Comparison of ENCODE assay signal across 16 cellular contexts in genomic region chr1:232413674-232414073, GRCh38.
DNase-seq lines count a peak whose midpoint lies in the region; ATAC-seq and TF ChIP-seq lines count a peak whose summit lies in the region.
"Had no signal": no experiment of that assay in that cellular context is flagged by ENCODE, and none has a peak within 500 bp of the region (broad histone marks: within the 10 kb centered on the region; RNA-seq: fewer than 3 reads in every experiment).

No MANE protein-coding gene starts in this region.

- peaks cover 9% of the 10 kb centered on the region for H3K9me3 Mint-ChIP-seq in endodermal cell
- no peaks in the 10 kb centered on the region for H3K9me3 Mint-ChIP-seq in stimulated activated effector memory CD8-positive, alpha-beta T cell treated with anti-CD3 and anti-CD28 coated beads, Interleukin-12 subunit alpha, Interleukin-12 subunit beta, amount 100 ng/mL, for 72 hours

- POLR2A ChIA-PET in SK-N-SH (lab: Yijun Ruan, JAX): no interaction called here

- no peak overlapping the region for H4K12ac ChIP-seq in trophoblast cell (ENCODE audit: low read depth, low read length)

- H2AFZ ChIP-seq in SK-N-SH (ENCODE audit: low read depth) (no peak overlapping the region), trophoblast cell (ENCODE audit: insufficient read depth, low read length, poor library complexity) (no peak overlapping the region)

- no peaks in the 10 kb centered on the region for H3K27me3 ChIP-seq in SK-N-SH (ENCODE audit: insufficient read depth)
- H3K27me3 ChIP-seq in endodermal cell (ENCODE audit: control insufficient read depth, insufficient read depth, low read length, poor library complexity, severe bottlenecking): no peaks in the 10 kb centered on the region
- no peaks in the 10 kb centered on the region for H3K27me3 ChIP-seq in trophoblast cell (ENCODE audit: insufficient read depth, low read length)
- H3K27me3 ChIP-seq: BLaER1 treated with 17β-estradiol and CSF1 and Interleukin-3, amounts not matched to agents 10 nM and 100 nM had no signal

- no peaks in the 10 kb centered on the region for H4K20me1 ChIP-seq in SK-N-SH (ENCODE audit: insufficient read depth)
- H4K20me1 ChIP-seq: BLaER1 treated with 17β-estradiol and CSF1 and Interleukin-3, amounts not matched to agents 10 nM and 100 nM had no signal

- TF ChIP-seq CTCF in SK-N-SH (IDR thresholded peaks at IDR 0.05) (no peak), endodermal cell (conservative IDR thresholded peaks at IDR 0.05) (no peak)

- H3F3A ChIP-seq in SK-N-SH (replicated peaks; ENCODE audit: insufficient read depth): no peaks in the 10 kb centered on the region

- H3K4me2 ChIP-seq in SK-N-SH (no peak overlapping the region), trophoblast cell (ENCODE audit: low read length) (peak overlapping the region; percentile 12)

- no peak overlapping the region for H2AK5ac ChIP-seq in trophoblast cell (ENCODE audit: low read length)

- no peak overlapping the region for H4K8ac ChIP-seq in trophoblast cell (ENCODE audit: low read depth, low read length)

- no peak overlapping the region for H2BK120ac ChIP-seq in trophoblast cell (ENCODE audit: insufficient read depth, low read length, poor library complexity)

- peaks cover 16% of the 10 kb centered on the region for H3K4me1 Mint-ChIP-seq in endodermal cell
- H3K4me1 Mint-ChIP-seq in stimulated activated effector memory CD8-positive, alpha-beta T cell treated with anti-CD3 and anti-CD28 coated beads, Interleukin-12 subunit alpha, Interleukin-12 subunit beta, amount 100 ng/mL, for 72 hours: no peaks in the 10 kb centered on the region
- H3K4me1 Mint-ChIP-seq: H9 had no signal

- no peak for TF ChIP-seq EP300 in SK-N-SH (IDR thresholded peaks at IDR 0.05; ENCODE audit: borderline replicate concordance in 1 of 2, low read depth in 1 of 2, low read length in 1 of 2)

- H3K9me3 ChIP-seq in SK-N-SH: no peaks in the 10 kb centered on the region
- H3K9me3 ChIP-seq in endodermal cell (ENCODE audit: control insufficient read depth, low read length): peaks cover 27% of the 10 kb centered on the region
- no peaks in the 10 kb centered on the region for H3K9me3 ChIP-seq in trophoblast cell (ENCODE audit: insufficient read depth, low read depth, low read length)

- H3K4me3 ChIP-seq in SK-N-SH (ENCODE audit: low read depth in 2 of 2, low read length in 1 of 2): no peak overlapping the region
- no peak overlapping the region for H3K4me3 ChIP-seq in endodermal cell (ENCODE audit: low read length)
- no peak overlapping the region for H3K4me3 ChIP-seq in trophoblast cell (ENCODE audit: low read depth, low read length)
- H3K4me3 ChIP-seq: BLaER1 treated with 17β-estradiol and CSF1 and Interleukin-3, amounts not matched to agents 10 nM and 100 nM had no signal

- H2BK12ac ChIP-seq in trophoblast cell (ENCODE audit: low read length): no peak overlapping the region

- peaks cover 70% of the 10 kb centered on the region for H3K36me3 Mint-ChIP-seq in endodermal cell (ENCODE audit: low read depth)
- peaks cover 16% of the 10 kb centered on the region for H3K36me3 Mint-ChIP-seq in stimulated activated effector memory CD8-positive, alpha-beta T cell treated with anti-CD3 and anti-CD28 coated beads, Interleukin-12 subunit alpha, Interleukin-12 subunit beta, amount 100 ng/mL, for 72 hours
- H3K36me3 Mint-ChIP-seq: CD4-positive, CD25-positive, alpha-beta regulatory T cell had no signal

- H3K4me1 ChIP-seq in SK-N-SH (ENCODE audit: control insufficient read depth in 1 of 2, insufficient read depth in 2 of 2, low read depth in 1 of 2, low read length in 1 of 2): peaks cover 0 to 2% of the 10 kb centered on the region in 2 experiments; a peak in 1 of 4 replicates
- no peaks in the 10 kb centered on the region for H3K4me1 ChIP-seq in endodermal cell (ENCODE audit: control insufficient read depth, insufficient read depth, low read length)
- peaks cover 13% of the 10 kb centered on the region in 2 experiments for H3K4me1 ChIP-seq in trophoblast cell (ENCODE audit: control insufficient read depth in 1 of 2, insufficient read depth in 2 of 2, low read length in 2 of 2)

- no peaks in the 10 kb centered on the region for H3K79me2 ChIP-seq in SK-N-SH (ENCODE audit: insufficient read depth)
- no peaks in the 10 kb centered on the region for H3K79me2 ChIP-seq in trophoblast cell (ENCODE audit: control insufficient read depth, insufficient read depth, low read length, poor library complexity)

- peak overlapping the region; percentile 30 for H3K4me3 Mint-ChIP-seq in endodermal cell
- no peak overlapping the region for H3K4me3 Mint-ChIP-seq in stimulated activated effector memory CD8-positive, alpha-beta T cell treated with anti-CD3 and anti-CD28 coated beads, Interleukin-12 subunit alpha, Interleukin-12 subunit beta, amount 100 ng/mL, for 72 hours
- H3K4me3 Mint-ChIP-seq: CD4-positive, CD25-positive, alpha-beta regulatory T cell; H9 had no signal

- H3K27me3 Mint-ChIP-seq in endodermal cell (ENCODE audit: insufficient read depth): no peaks in the 10 kb centered on the region
- H3K27me3 Mint-ChIP-seq: CD4-positive, CD25-positive, alpha-beta regulatory T cell had no signal

- H3K36me3 ChIP-seq in SK-N-SH (replicated peaks in 1 of 2; ENCODE audit: control insufficient read depth in 1 of 2, insufficient read depth in 2 of 2, low read length in 1 of 2) (no peaks in the 10 kb centered on the region), endodermal cell (ENCODE audit: control insufficient read depth, insufficient read depth, low read length) (peaks cover 88% of the 10 kb centered on the region), trophoblast cell (ENCODE audit: control insufficient read depth in 1 of 2, insufficient read depth in 2 of 2, low read length in 2 of 2) (peaks cover 19 to 28% of the 10 kb centered on the region in 2 experiments)

- H3K27ac ChIP-seq in SK-N-SH (ENCODE audit: low read depth in 2 of 2, low read length in 1 of 2): no peak overlapping the region
- H3K27ac ChIP-seq in endodermal cell (ENCODE audit: low read depth, low read length): no peak overlapping the region
- H3K27ac ChIP-seq in trophoblast cell (ENCODE audit: low read depth, low read length): peak overlapping the region; percentile 56
- H3K27ac ChIP-seq: 22Rv1; BLaER1 treated with 17β-estradiol and CSF1 and Interleukin-3, amounts not matched to agents 10 nM and 100 nM had no signal

- H3K4ac ChIP-seq in trophoblast cell (ENCODE audit: low read depth, low read length): no peak overlapping the region

- no peak for ATAC-seq in SK-N-SH treated with all-trans-retinoic acid at 6 μM for 48 hours
- ATAC-seq in HG03432 (IDR thresholded peaks at IDR 0.05; ENCODE audit: unreplicated experiment): no peak
- no peak for ATAC-seq in stimulated activated effector memory CD8-positive, alpha-beta T cell treated with anti-CD3 and anti-CD28 coated beads, Interleukin-12 subunit alpha, Interleukin-12 subunit beta, amount 100 ng/mL, for 72 hours
- ATAC-seq: HepG2 had no signal

- no peak for TF ChIP-seq RAD21 in SK-N-SH (IDR thresholded peaks at IDR 0.05; ENCODE audit: low read length)

- WGBS in SK-N-SH (ENCODE audit: low lambda C conversion rate): 74% methylated on average over 2 of the region's 2 CpGs
- WGBS in endodermal cell (ENCODE audit: insufficient coverage in 1 of 2, insufficient read length in 1 of 2), 2 experiments: 88 to 100% methylated on average over 2 of the region's 2 CpGs
- no CpG with 5 or more reads among the region's 2 CpGs for WGBS in trophoblast cell (ENCODE audit: extremely low coverage, insufficient coverage, insufficient read length)

- peak overlapping the region; percentile 1 for H2BK5ac ChIP-seq in trophoblast cell (ENCODE audit: low read depth, low read length, poor library complexity)

- H3K9ac ChIP-seq in SK-N-SH: no peak overlapping the region
- no peak overlapping the region for H3K9ac ChIP-seq in endodermal cell (ENCODE audit: extremely low read depth, low read length, poor library complexity, severe bottlenecking)
- no peak overlapping the region for H3K9ac ChIP-seq in trophoblast cell (ENCODE audit: low read length)
- H3K9ac ChIP-seq: BLaER1 treated with 17β-estradiol and CSF1 and Interleukin-3, amounts not matched to agents 10 nM and 100 nM had no signal

- H3K14ac ChIP-seq in trophoblast cell (ENCODE audit: low read length): no peak overlapping the region

- H3K18ac ChIP-seq in trophoblast cell (ENCODE audit: low read length): no peak overlapping the region

- H3K79me1 ChIP-seq in trophoblast cell (ENCODE audit: low read length): peaks cover 5% of the 10 kb centered on the region

- H3K27ac Mint-ChIP-seq in endodermal cell: peak overlapping the region; percentile 52
- H3K27ac Mint-ChIP-seq in stimulated activated effector memory CD8-positive, alpha-beta T cell treated with anti-CD3 and anti-CD28 coated beads, Interleukin-12 subunit alpha, Interleukin-12 subunit beta, amount 100 ng/mL, for 72 hours: no peak overlapping the region
- H3K27ac Mint-ChIP-seq: CD4-positive, CD25-positive, alpha-beta regulatory T cell; H9 had no signal

- CTCF ChIA-PET in SK-N-SH (lab: Yijun Ruan, JAX): no interaction called here

- DNase-seq in SK-N-SH: peak; percentile 28
- DNase-seq in ELF-1 (ENCODE audit: low read depth, low spot score): peak; percentile 22
- DNase-seq in endodermal cell: no peak
- DNase-seq in trophoblast cell: peak in 1 of 2 donors; percentile 41
- no peak for DNase-seq in activated CD4-positive, alpha-beta T cell treated with anti-CD3 and anti-CD28 coated beads, Interleukin-2, amount 50 U/mL, for 1 hour
- no peak for DNase-seq in stimulated activated effector memory CD8-positive, alpha-beta T cell treated with anti-CD3 and anti-CD28 coated beads, Interleukin-12 subunit alpha, Interleukin-12 subunit beta, amount 100 ng/mL, for 72 hours (ENCODE audit: low spot score in 2 of 2)
- DNase-seq: AML-193; CD4-positive, CD25-positive, alpha-beta regulatory T cell; DMS53; GOT3; H9 had no signal

- H3K23ac ChIP-seq in trophoblast cell (ENCODE audit: low read length): no peak overlapping the region

- H4K91ac ChIP-seq in trophoblast cell (ENCODE audit: low read depth, low read length): no peak overlapping the region

- no peaks in the 10 kb centered on the region for H3K9me2 ChIP-seq in SK-N-SH

TF ChIP-seq in SK-N-SH treated with all-trans-retinoic acid at 6 μM for 48 hours, 23 proteins besides CTCF, POLR2A, EP300 and RAD21 (continues in another document):
- TF ChIP-seq BACH2 (CRISPR knock-in tag; IDR thresholded peaks at IDR 0.05; ENCODE audit: borderline replicate concordance): no peak
- no peak for TF ChIP-seq GLIS3 (CRISPR knock-in tag; IDR thresholded peaks at IDR 0.05)
- TF ChIP-seq ARNTL (CRISPR knock-in tag; IDR thresholded peaks at IDR 0.05; ENCODE audit: borderline replicate concordance, low read depth): no peak
- TF ChIP-seq SNAI2 (CRISPR knock-in tag; IDR thresholded peaks at IDR 0.05): no peak

Comparison
In these comparisons a context has a peak if more than half of its experiments do, and no peak if none do; other contexts are left out.
1. DNase-seq: peak in SK-N-SH (single experiment) and ELF-1 (single experiment); none in endodermal cell (single experiment), activated CD4-positive, alpha-beta T cell treated with anti-CD3 and anti-CD28 coated beads, Interleukin-2, amount 50 U/mL, for 1 hour (single experiment) and stimulated activated effector memory CD8-positive, alpha-beta T cell treated with anti-CD3 and anti-CD28 coated beads, Interleukin-12 subunit alpha, Interleukin-12 subunit beta, amount 100 ng/mL, for 72 hours (0 of 2).